1 cellular context compared by ENCODE assay signal in the genomic region with DNA sequence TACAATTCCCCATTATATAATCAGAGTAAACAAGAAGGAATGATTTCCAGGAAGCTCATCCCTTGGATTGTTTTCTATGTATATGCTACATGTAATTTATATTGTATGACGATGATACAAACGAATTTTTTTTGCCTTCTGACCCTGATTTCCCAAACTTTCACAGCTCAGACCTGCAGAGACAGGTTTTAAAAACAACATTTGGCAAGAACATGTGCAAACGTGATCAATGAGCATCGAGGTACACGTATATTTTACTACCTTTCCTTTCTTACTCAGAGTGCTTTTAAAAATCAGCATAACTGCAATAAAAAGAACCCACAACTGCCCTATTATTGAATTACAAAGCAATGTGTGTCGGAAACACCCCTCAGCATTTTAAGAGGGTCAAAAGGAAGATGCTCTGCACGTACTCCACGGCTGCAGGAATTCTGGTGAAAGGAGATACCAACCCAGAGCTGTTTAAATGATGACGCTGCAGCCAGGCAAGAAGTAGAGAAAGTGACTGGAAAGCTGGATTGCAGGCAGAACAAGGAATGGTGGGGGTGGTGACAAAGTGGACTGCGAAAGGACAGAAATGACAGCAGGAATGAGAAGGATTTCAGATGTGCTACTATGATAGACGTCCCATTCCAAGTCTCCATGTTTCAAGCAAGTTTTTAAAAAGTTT.
TF ChIP-seq lines count a peak whose summit lies in the region.

No MANE protein-coding gene starts in this region.

TF ChIP-seq in IMR-90, 13 proteins besides CTCF, POLR2A, EP300 and RAD21 (continued from another document):
- no peak for TF ChIP-seq ELK1 (IDR thresholded peaks at IDR 0.05; ENCODE audit: borderline replicate concordance, low read depth, low read length)
- TF ChIP-seq MXI1 (IDR thresholded peaks at IDR 0.05; ENCODE audit: borderline replicate concordance, low read depth, low read length) = no peak
